Comparison of ENCODE assay signal across 8 cellular contexts in genomic region chr5:141703133-141703561, GRCh38. TPM values are rescaled to one million over a fixed set of nuclear protein-coding genes. Genes with fewer than 3 reads are reported as not detected.
DNase-seq lines count a peak whose midpoint lies in the region; ATAC-seq, FAIRE-seq and TF ChIP-seq lines count a peak whose summit lies in the region.

No MANE protein-coding gene starts in this region.

- H3K4me3 Mint-ChIP-seq in stimulated activated naive CD8-positive, alpha-beta T cell treated with anti-CD3 and anti-CD28 coated beads, Interleukin-15, Interleukin-2, amounts not matched to agents 100 ng/mL and 50 ng/mL, for 24 hours, result peak overlapping the region; percentile 70

- no peaks in the 10 kb centered on the region for H3K9me3 ChIP-seq in mucosa of rectum (ENCODE audit: control insufficient read depth in 2 of 2, low read length in 2 of 2)

- H3K4me1 Mint-ChIP-seq in stimulated activated naive CD8-positive, alpha-beta T cell treated with anti-CD3 and anti-CD28 coated beads, Interleukin-15, Interleukin-2, amounts not matched to agents 100 ng/mL and 50 ng/mL, for 24 hours (ENCODE audit: low read depth), result peaks cover 21% of the 10 kb centered on the region

- peak overlapping the region in 1 of 2 donors; percentile 74 for H3K9ac ChIP-seq in mucosa of rectum (ENCODE audit: low read depth in 1 of 2, low read length in 2 of 2)

- ATAC-seq in stimulated activated naive CD8-positive, alpha-beta T cell treated with anti-CD3 and anti-CD28 coated beads, Interleukin-15, Interleukin-2, amounts not matched to agents 100 U/mL and 50 U/mL, for 24 hours, result no peak
- ATAC-seq in HG03565 (IDR thresholded peaks at IDR 0.05; ENCODE audit: unreplicated experiment) (no peak), GM21526 (IDR thresholded peaks at IDR 0.05; ENCODE audit: low FRiP score, unreplicated experiment) (no peak), HG03571 (IDR thresholded peaks at IDR 0.05; ENCODE audit: unreplicated experiment) (no peak)

- DNase-seq in stimulated activated naive CD8-positive, alpha-beta T cell treated with anti-CD3 and anti-CD28 coated beads, Interleukin-15, Interleukin-2, amounts not matched to agents 100 U/mL and 50 U/mL, for 24 hours, result no peak
- DNase-seq in bronchial epithelial cell (ENCODE audit: low read depth) (no peak), GM19239 (ENCODE audit: insufficient read length, low spot score) (no peak)

- H3K27me3 ChIP-seq in bronchial epithelial cell (ENCODE audit: control insufficient read depth, insufficient read depth, low read length), result peaks cover 11% of the 10 kb centered on the region
- peaks cover 5 to 17% of the 10 kb centered on the region in 2 donors for H3K27me3 ChIP-seq in mucosa of rectum (ENCODE audit: control insufficient read depth in 2 of 2, insufficient read depth in 2 of 2, low read length in 2 of 2)

- no peaks in the 10 kb centered on the region for H3K36me3 ChIP-seq in bronchial epithelial cell (ENCODE audit: control insufficient read depth, insufficient read depth, low read length)
- H3K36me3 ChIP-seq in mucosa of rectum (ENCODE audit: control insufficient read depth in 2 of 2, insufficient read depth in 2 of 2, low read length in 2 of 2), result no peaks in the 10 kb centered on the region

- no peaks in the 10 kb centered on the region for H3K9me3 Mint-ChIP-seq in stimulated activated naive CD8-positive, alpha-beta T cell treated with anti-CD3 and anti-CD28 coated beads, Interleukin-15, Interleukin-2, amounts not matched to agents 100 ng/mL and 50 ng/mL, for 24 hours

- TF ChIP-seq CTCF in bronchial epithelial cell (IDR thresholded peaks at IDR 0.05; ENCODE audit: insufficient read depth, low read length, severe bottlenecking), result no peak

- no peak for FAIRE-seq in bronchial epithelial cell (lab: Jason Lieb, UNC)
- FAIRE-seq in GM19239 (lab: Jason Lieb, UNC), result no peak

- H3K4me3 ChIP-seq in bronchial epithelial cell (ENCODE audit: low read depth, low read length), result peak overlapping the region; percentile 46
- H3K4me3 ChIP-seq in mucosa of rectum (ENCODE audit: low read length in 2 of 2), result peak overlapping the region; percentile 74 to 79

- H3K27me3 Mint-ChIP-seq in stimulated activated naive CD8-positive, alpha-beta T cell treated with anti-CD3 and anti-CD28 coated beads, Interleukin-15, Interleukin-2, amounts not matched to agents 100 ng/mL and 50 ng/mL, for 24 hours, result peaks cover 22% of the 10 kb centered on the region

- H3K27ac ChIP-seq in mucosa of rectum (ENCODE audit: low read depth in 2 of 2, low read length in 2 of 2), result no peak overlapping the region

- no peak overlapping the region for H3K27ac Mint-ChIP-seq in stimulated activated naive CD8-positive, alpha-beta T cell treated with anti-CD3 and anti-CD28 coated beads, Interleukin-15, Interleukin-2, amounts not matched to agents 100 ng/mL and 50 ng/mL, for 24 hours

- no peaks in the 10 kb centered on the region for H3K36me3 Mint-ChIP-seq in stimulated activated naive CD8-positive, alpha-beta T cell treated with anti-CD3 and anti-CD28 coated beads, Interleukin-15, Interleukin-2, amounts not matched to agents 100 ng/mL and 50 ng/mL, for 24 hours (ENCODE audit: low read depth)

- peaks cover 16 to 28% of the 10 kb centered on the region in 2 donors for H3K4me1 ChIP-seq in mucosa of rectum (ENCODE audit: control insufficient read depth in 2 of 2, insufficient read depth in 2 of 2, low read length in 2 of 2)

RNA-seq across cellular contexts. Expression of gene ARAP3, which starts 21.1 kb away (rescaled TPM):
- total RNA-seq in bronchial epithelial cell, result 3.7 and 4.0 TPM in 2 replicates

RNA-seq across cellular contexts. Expression of gene FCHSD1, which starts 51.9 kb away (rescaled TPM):
- total RNA-seq in bronchial epithelial cell, result 14.2 and 17.2 TPM in 2 replicates
